Comparison of ENCODE assay signal across 26 cellular contexts in the genomic region with DNA sequence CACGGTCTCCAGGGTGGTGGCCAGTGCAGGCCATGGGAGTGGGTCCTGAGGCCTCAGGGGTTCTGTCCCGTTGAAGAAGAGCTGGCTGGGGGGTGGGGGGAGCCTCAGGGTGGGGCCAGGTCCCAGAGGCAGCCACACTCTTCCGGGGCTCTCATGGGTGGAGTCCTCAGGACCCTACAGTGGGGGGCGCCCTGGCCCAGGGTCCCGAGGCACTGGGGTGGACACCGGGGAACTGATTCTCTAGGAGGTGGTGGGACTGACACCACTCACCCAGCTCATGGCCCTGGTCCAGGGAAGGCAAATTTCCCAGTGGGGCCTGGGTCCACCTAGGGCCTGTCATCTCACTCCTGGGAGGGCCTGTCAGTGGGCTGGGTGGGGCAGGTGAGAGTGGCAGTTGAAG. TPM values are rescaled to one million over a fixed set of nuclear protein-coding genes. Genes with fewer than 3 reads are reported as not detected.
"Had no signal": no experiment of that assay in that cellular context is flagged by ENCODE, and none has a peak within 500 bp of the region (broad histone marks: within the 10 kb centered on the region; RNA-seq: fewer than 3 reads in every experiment).

No MANE protein-coding gene starts in this region.

- H3K27me3 ChIP-seq: breast epithelium, Peyer's patch, SJSA1 had no signal

- H3K4me1 ChIP-seq: breast epithelium, Peyer's patch, SJSA1 had no signal

- H3K4me3 ChIP-seq: breast epithelium, Peyer's patch, SJSA1 had no signal

- ATAC-seq: T-helper 17 cell had no signal

- DNase-seq: activated CD4-positive, alpha-beta T cell treated with anti-CD3 and anti-CD28 coated beads for 48 hours; activated CD4-positive, alpha-beta T cell treated with anti-CD3 and anti-CD28 coated beads, Interleukin-2, amount 50 U/mL, for 4 hours; activated CD4-positive, CD25-positive, alpha-beta regulatory T cell treated with anti-CD3 and anti-CD28 coated beads, Interleukin-2, amount 50 U/mL, for 72 hours; activated CD8-positive, alpha-beta memory T cell treated with anti-CD3 and anti-CD28 coated beads, Interleukin-2, amount 50 U/mL, for 48 hours; activated CD8-positive, alpha-beta T cell treated with anti-CD3 and anti-CD28 coated beads, Interleukin-2, amount 10 ng/mL, durations not matched to agents 7 days and 5 days; activated naive CD4-positive, alpha-beta T cell treated with anti-CD3 and anti-CD28 coated beads, Interleukin-2, amount 50 U/mL, for 16 hours; activated naive CD8-positive, alpha-beta T cell treated with anti-CD3 and anti-CD28 coated beads, Interleukin-2, amount 10 ng/mL, durations not matched to agents 7 days and 5 days; activated T-cell treated with anti-CD3 and anti-CD28 coated beads, Interleukin-2, amount 50 U/mL, for 1 hour; aorta; KG1; NCI-H1048; NCI-H146; NCI-H187 treated with DMSO at 0.1 percent for 48 hours; NCI-H2081 treated with DMSO at 0.1 percent for 48 hours; NCI-H2227 treated with DMSO at 0.1 percent for 48 hours; NCI-H446 treated with DMSO at 0.1 percent for 48 hours; NCI-H524 treated with DMSO at 0.1 percent for 48 hours; NK-92 treated with Interleukin-12 subunit alpha and Interleukin-12 subunit beta, amount 100 ng/mL, for 24 hours; Peyer's patch; SHP77; T-helper 17 cell; T-helper 9 cell had no signal

- H3K36me3 ChIP-seq: breast epithelium, Peyer's patch, SJSA1 had no signal

- H3K27ac ChIP-seq: Peyer's patch, RWPE1, SJSA1 had no signal

- H3K9me3 ChIP-seq: breast epithelium, Peyer's patch, SJSA1 had no signal

RNA-seq across cellular contexts. Expression of a gene that starts 12.8 kb away (rescaled TPM):
- total RNA-seq: M059J, T-helper 17 cell had no signal
